20 cellular contexts compared by ENCODE assay signal in the genomic region with DNA sequence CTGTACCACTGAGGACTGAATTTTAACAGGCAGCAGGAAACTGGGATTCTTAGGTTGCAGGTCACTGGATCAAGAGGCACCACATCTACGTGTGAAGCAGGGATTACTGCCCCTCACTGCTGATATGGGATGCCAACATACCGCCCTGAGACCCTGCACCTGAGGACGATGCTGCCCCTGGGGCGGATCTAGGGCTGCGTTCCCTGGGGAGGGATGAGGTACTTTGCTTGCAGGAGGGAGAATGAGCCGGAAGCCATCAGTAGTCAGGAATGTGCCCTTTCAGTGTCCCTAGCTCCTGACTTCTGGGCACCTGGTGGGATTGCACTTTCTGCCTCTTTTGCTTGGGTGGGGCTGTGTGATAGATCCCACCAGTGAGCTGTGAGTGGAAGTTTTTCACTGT.
"Had no signal": no experiment of that assay in that cellular context is flagged by ENCODE, and none has a peak within 500 bp of the region (broad histone marks: within the 10 kb centered on the region; RNA-seq: fewer than 3 reads in every experiment).

No MANE protein-coding gene starts in this region.

- H3K9me3 ChIP-seq: breast epithelium, esophagus muscularis mucosa, heart left ventricle, ovary, prostate gland, vagina had no signal

- H3K4me3 Mint-ChIP-seq: activated naive CD8-positive, alpha-beta T cell treated with anti-CD3 and anti-CD28 coated beads, Interleukin-2, amount 10 ng/mL, durations not matched to agents 7 days and 5 days; endodermal cell; immature natural killer cell; mesothelial cell of epicardium; nephron progenitor cell; stimulated activated effector memory CD8-positive, alpha-beta T cell treated with anti-CD3 and anti-CD28 coated beads, Interleukin-12 subunit alpha, Interleukin-12 subunit beta, amount 100 ng/mL, for 72 hours; stimulated activated naive CD8-positive, alpha-beta T cell treated with anti-CD3 and anti-CD28 coated beads, Interleukin-15, amount 100 ng/mL, for 72 hours; type B pancreatic cell had no signal

- H3K4me1 ChIP-seq: breast epithelium, foreskin keratinocyte had no signal

- H3K36me3 ChIP-seq: breast epithelium, esophagus muscularis mucosa, heart left ventricle, ovary, prostate gland, vagina, WERI-Rb-1 had no signal

- H3K27ac Mint-ChIP-seq: activated naive CD8-positive, alpha-beta T cell treated with anti-CD3 and anti-CD28 coated beads, Interleukin-2, amount 10 ng/mL, durations not matched to agents 7 days and 5 days; endodermal cell; immature natural killer cell; mesothelial cell of epicardium; nephron progenitor cell; type B pancreatic cell had no signal

- DNase-seq: amniotic stem cell, foreskin keratinocyte had no signal

- H3K27ac ChIP-seq: breast epithelium, esophagus muscularis mucosa, foreskin keratinocyte, heart left ventricle, ovary, prostate gland, skin epidermis, vagina, WERI-Rb-1 had no signal

- H3K27me3 ChIP-seq: breast epithelium, ovary, vagina had no signal

- FAIRE-seq: TTC549 had no signal

- H3K36me3 Mint-ChIP-seq: activated naive CD8-positive, alpha-beta T cell treated with anti-CD3 and anti-CD28 coated beads, Interleukin-2, amount 10 ng/mL, durations not matched to agents 7 days and 5 days; immature natural killer cell; mesothelial cell of epicardium; naive B cell; type B pancreatic cell had no signal

- H3K4me3 ChIP-seq: breast epithelium, esophagus muscularis mucosa, heart left ventricle, ovary, prostate gland, skin epidermis, vagina had no signal

- H3K9me3 Mint-ChIP-seq: activated naive CD8-positive, alpha-beta T cell treated with anti-CD3 and anti-CD28 coated beads, Interleukin-2, amount 10 ng/mL, durations not matched to agents 7 days and 5 days; endodermal cell; immature natural killer cell; mesothelial cell of epicardium; naive B cell; nephron progenitor cell; stimulated activated effector memory CD8-positive, alpha-beta T cell treated with anti-CD3 and anti-CD28 coated beads, Interleukin-12 subunit alpha, Interleukin-12 subunit beta, amount 100 ng/mL, for 72 hours; stimulated activated naive CD8-positive, alpha-beta T cell treated with anti-CD3 and anti-CD28 coated beads, Interleukin-15, amount 100 ng/mL, for 72 hours; type B pancreatic cell had no signal
